ENCODE assay signal across 13 cellular contexts in the genomic region with DNA sequence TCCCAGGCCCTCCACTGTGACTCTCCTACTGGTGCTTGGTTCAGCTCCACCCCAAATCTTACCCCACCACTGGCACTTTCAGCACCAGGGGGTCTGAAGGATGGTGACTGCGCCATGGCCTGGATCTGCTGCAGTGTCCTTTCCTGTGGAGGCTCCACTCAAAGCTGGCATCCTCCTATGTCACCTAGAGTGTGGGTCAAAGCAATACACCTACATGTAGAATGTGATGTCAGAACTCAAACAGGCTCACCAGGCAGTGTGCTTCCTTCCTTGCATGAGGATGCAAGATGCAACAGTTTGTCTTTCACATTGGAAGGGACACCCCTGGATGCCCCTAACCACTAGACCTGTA. TPM values are rescaled to one million over a fixed set of nuclear protein-coding genes. Genes with fewer than 3 reads are reported as not detected.
DNase-seq lines count a peak whose midpoint lies in the region; ATAC-seq and TF ChIP-seq lines count a peak whose summit lies in the region.
"Had no signal": no experiment of that assay in that cellular context is flagged by ENCODE, and none has a peak within 500 bp of the region (broad histone marks: within the 10 kb centered on the region; RNA-seq: fewer than 3 reads in every experiment).

No MANE protein-coding gene starts in this region.

- 68 to 80% methylated on average over 1 of the region's 1 CpG for WGBS in GM23248 (ENCODE audit: low coverage in 1 of 2, low lambda C conversion rate in 2 of 2, missing lambda C conversion rate in 2 of 2), 2 experiments

- peak overlapping the region; percentile 98 for H3K27ac Mint-ChIP-seq in activated naive CD4-positive, alpha-beta T cell treated with anti-CD3 and anti-CD28 coated beads for 36 hours
- H3K27ac Mint-ChIP-seq in T-cell (peak overlapping the region; percentile 87 to 98), chondrocyte (ENCODE audit: unreplicated experiment) (no peak overlapping the region)
- H3K27ac Mint-ChIP-seq in effector memory CD8-positive, alpha-beta T cell: peak overlapping the region; percentile 100
- H3K27ac Mint-ChIP-seq in stimulated activated memory B cell treated with anti-CD40 and anti-IgM and Interleukin-4, amounts not matched to agents 10 μg/mL and 1 μg/mL and 100 μg/mL, for 72 hours: peak overlapping the region; percentile 98

- H3K4me3 Mint-ChIP-seq in activated naive CD4-positive, alpha-beta T cell treated with anti-CD3 and anti-CD28 coated beads for 36 hours: peak overlapping the region; percentile 99
- peak overlapping the region; percentile 98 to 100 (median 99) for H3K4me3 Mint-ChIP-seq in T-cell
- H3K4me3 Mint-ChIP-seq in effector memory CD8-positive, alpha-beta T cell: peak overlapping the region; percentile 100
- peak overlapping the region; percentile 96 for H3K4me3 Mint-ChIP-seq in stimulated activated memory B cell treated with anti-CD40 and anti-IgM and Interleukin-4, amounts not matched to agents 10 μg/mL and 1 μg/mL and 100 μg/mL, for 72 hours
- no peak overlapping the region for H3K4me3 Mint-ChIP-seq in chondrocyte (ENCODE audit: unreplicated experiment)

- peaks cover 38% of the 10 kb centered on the region for H3K36me3 Mint-ChIP-seq in activated naive CD4-positive, alpha-beta T cell treated with anti-CD3 and anti-CD28 coated beads for 36 hours (ENCODE audit: low read depth)
- H3K36me3 Mint-ChIP-seq in T-cell (peaks cover 18% of the 10 kb centered on the region), chondrocyte (ENCODE audit: low read depth) (no peaks in the 10 kb centered on the region)
- peaks cover 73% of the 10 kb centered on the region for H3K36me3 Mint-ChIP-seq in effector memory CD8-positive, alpha-beta T cell (ENCODE audit: insufficient read depth)
- peaks cover 58% of the 10 kb centered on the region for H3K36me3 Mint-ChIP-seq in stimulated activated memory B cell treated with anti-CD40 and anti-IgM and Interleukin-4, amounts not matched to agents 10 μg/mL and 1 μg/mL and 100 μg/mL, for 72 hours

- no peak for TF ChIP-seq CTCF in chondrocyte (IDR thresholded peaks at IDR 0.05)

- no peak overlapping the region for H3K27ac ChIP-seq in GM23248
- H3K27ac ChIP-seq: pancreas had no signal

- ATAC-seq in T-cell (replicated peaks in 1 of 4) (no peak), HG02642 (IDR thresholded peaks at IDR 0.05; ENCODE audit: poor library complexity, unreplicated experiment) (no peak)
- no peak for ATAC-seq in effector memory CD8-positive, alpha-beta T cell (replicated peaks)
- ATAC-seq in stimulated activated memory B cell treated with anti-CD40 and anti-IgM and Interleukin-4, amounts not matched to agents 10 μg/mL and 1 μg/mL and 100 μg/mL, for 72 hours: no peak
- ATAC-seq: pancreas had no signal

- H3K4me2 ChIP-seq in GM23248 (ENCODE audit: unreplicated experiment): no peak overlapping the region

- H3F3A ChIP-seq in GM23248 (ENCODE audit: insufficient read depth): peaks cover 4% of the 10 kb centered on the region; the same call in 1 of the 2 replicates

- no peak overlapping the region for H3K9ac ChIP-seq in GM23248

- in situ Hi-C loops in GM23248 (cut with MboI): no loop called here

- intact Hi-C loops in activated naive CD4-positive, alpha-beta T cell treated with anti-CD3 and anti-CD28 coated beads for 36 hours (cut with micrococcal nuclease): no loop called here

- no peaks in the 10 kb centered on the region for H3K79me2 ChIP-seq in GM23248 (ENCODE audit: insufficient read depth)

- no peaks in the 10 kb centered on the region for H4K20me1 ChIP-seq in GM23248 (ENCODE audit: insufficient read depth)

- no peaks in the 10 kb centered on the region for H3K27me3 Mint-ChIP-seq in activated naive CD4-positive, alpha-beta T cell treated with anti-CD3 and anti-CD28 coated beads for 36 hours (ENCODE audit: low read depth)
- H3K27me3 Mint-ChIP-seq in T-cell: no peaks in the 10 kb centered on the region
- H3K27me3 Mint-ChIP-seq in effector memory CD8-positive, alpha-beta T cell: no peaks in the 10 kb centered on the region
- H3K27me3 Mint-ChIP-seq in stimulated activated memory B cell treated with anti-CD40 and anti-IgM and Interleukin-4, amounts not matched to agents 10 μg/mL and 1 μg/mL and 100 μg/mL, for 72 hours: no peaks in the 10 kb centered on the region
- H3K27me3 Mint-ChIP-seq in chondrocyte (ENCODE audit: low read depth): peaks cover 13% of the 10 kb centered on the region

- no peaks in the 10 kb centered on the region for H3K36me3 ChIP-seq in GM23248 (ENCODE audit: low read depth)
- H3K36me3 ChIP-seq: pancreas had no signal

- H3K9me2 ChIP-seq in GM23248 (ENCODE audit: insufficient read depth): no peaks in the 10 kb centered on the region

- no peaks in the 10 kb centered on the region for H3K27me3 ChIP-seq in GM23248 (replicated peaks; ENCODE audit: insufficient read depth)
- H3K27me3 ChIP-seq: pancreas had no signal

- POLR2A ChIA-PET in T-cell (lab: Charles Lee): no interaction called here

- H3K9me3 ChIP-seq in GM23248 (ENCODE audit: low read depth): no peaks in the 10 kb centered on the region
- H3K9me3 ChIP-seq: pancreas had no signal

- H3K4me1 ChIP-seq in GM23248 (ENCODE audit: insufficient read depth): no peaks in the 10 kb centered on the region; the same call in 1 of the 2 replicates

- H2AFZ ChIP-seq in GM23248: no peak overlapping the region

- no peak for DNase-seq in activated naive CD4-positive, alpha-beta T cell treated with anti-CD3 and anti-CD28 coated beads for 36 hours
- DNase-seq in activated naive CD4-positive, alpha-beta T cell treated with anti-CD3 and anti-CD28 coated beads, Interleukin-2, amount 50 U/mL, for 16 hours: no peak
- no peak for DNase-seq in T-cell
- no peak for DNase-seq in effector memory CD8-positive, alpha-beta T cell
- DNase-seq in GM23248: no peak
- no peak for DNase-seq in chondrocyte (ENCODE audit: low spot score)
- DNase-seq: dermis blood vessel endothelial cell, DMS79, IMR-90, NCI-H510A, pancreas had no signal

- CTCF ChIA-PET in activated naive CD4-positive, alpha-beta T cell treated with anti-CD3 and anti-CD28 coated beads for 36 hours (lab: Charles Lee): no interaction called here
- CTCF ChIA-PET in T-cell (lab: Charles Lee): no interaction called here

- peaks cover 76% of the 10 kb centered on the region for H3K4me1 Mint-ChIP-seq in activated naive CD4-positive, alpha-beta T cell treated with anti-CD3 and anti-CD28 coated beads for 36 hours (ENCODE audit: low read depth)
- peaks cover 78 to 86% (median 81%) of the 10 kb centered on the region in 3 donors for H3K4me1 Mint-ChIP-seq in T-cell
- H3K4me1 Mint-ChIP-seq in effector memory CD8-positive, alpha-beta T cell (ENCODE audit: low read depth in 2 of 2): peaks cover 78 to 82% of the 10 kb centered on the region in 2 donors
- H3K4me1 Mint-ChIP-seq in stimulated activated memory B cell treated with anti-CD40 and anti-IgM and Interleukin-4, amounts not matched to agents 10 μg/mL and 1 μg/mL and 100 μg/mL, for 72 hours: peaks cover 74% of the 10 kb centered on the region
- peaks cover 3% of the 10 kb centered on the region for H3K4me1 Mint-ChIP-seq in chondrocyte (ENCODE audit: low read depth)

- H3K9me3 Mint-ChIP-seq in activated naive CD4-positive, alpha-beta T cell treated with anti-CD3 and anti-CD28 coated beads for 36 hours: no peaks in the 10 kb centered on the region
- H3K9me3 Mint-ChIP-seq in T-cell: no peaks in the 10 kb centered on the region
- no peaks in the 10 kb centered on the region for H3K9me3 Mint-ChIP-seq in effector memory CD8-positive, alpha-beta T cell
- no peaks in the 10 kb centered on the region for H3K9me3 Mint-ChIP-seq in stimulated activated memory B cell treated with anti-CD40 and anti-IgM and Interleukin-4, amounts not matched to agents 10 μg/mL and 1 μg/mL and 100 μg/mL, for 72 hours
- H3K9me3 Mint-ChIP-seq in chondrocyte (ENCODE audit: low read depth): no peaks in the 10 kb centered on the region

- H3K4me3 ChIP-seq in GM23248: no peak overlapping the region

RNA-seq across cellular contexts. Expression of a gene that starts 32.8 kb away (rescaled TPM):
- 10 to 100 TPM; 21.4 to 22.6 TPM for total RNA-seq in activated naive CD4-positive, alpha-beta T cell treated with anti-CD3 and anti-CD28 coated beads for 36 hours
- total RNA-seq in T-cell (10 to 100 TPM; 15.7 to 21.7 (median 16.1) TPM), chondrocyte (7.8 to 9.4 TPM (median 9.0 TPM) in 3 replicates)
- total RNA-seq in GM23248 (2014; rRNA removed; shearing (Covaris generic)): 4.1 and 4.9 TPM in 2 replicates
- polyA plus RNA-seq in GM23248 (2016; fragmentation: Nextera tagmentation; extraction: Ambion mirVana): 3.7 and 4.2 TPM in 2 replicates
